Comparison of ENCODE assay signal across 18 cellular contexts in genomic region chr21:44889625-44890337, GRCh38. TPM values are rescaled to one million over a fixed set of nuclear protein-coding genes. Genes with fewer than 3 reads are reported as not detected.
"Had no signal": no experiment of that assay in that cellular context is flagged by ENCODE, and none has a peak within 500 bp of the region (broad histone marks: within the 10 kb centered on the region; RNA-seq: fewer than 3 reads in every experiment).

No MANE protein-coding gene starts in this region.

- H3K9me3 Mint-ChIP-seq: activated naive CD8-positive, alpha-beta T cell treated with anti-CD3 and anti-CD28 coated beads for 36 hours; activated T-helper 1 cell treated with anti-CD3 and anti-CD28 coated beads, Interleukin-12 subunit alpha, Interleukin-12 subunit beta, Interleukin-2, Interleukin-4 antibody, amounts not matched to agents 30 ng/mL and 10 ng/mL and 1 ng/mL, durations not matched to agents 14 hours and 24 hours and 36 hours had no signal

- H3K4me3 ChIP-seq: dorsolateral prefrontal cortex, psoas muscle, thyroid gland had no signal

- H3K27ac ChIP-seq: dorsolateral prefrontal cortex, epithelial cell of prostate, foreskin keratinocyte, psoas muscle, thyroid gland had no signal

- H3K36me3 ChIP-seq: thyroid gland had no signal

- H3K36me3 Mint-ChIP-seq: activated naive CD8-positive, alpha-beta T cell treated with anti-CD3 and anti-CD28 coated beads for 36 hours had no signal

- DNase-seq: activated CD4-positive, alpha-beta T cell treated with anti-CD3 and anti-CD28 coated beads, Interleukin-2, amount 50 U/mL, for 4 hours; activated gamma-delta T cell treated with Interleukin-2 at 50 U/mL for 16 hours; activated naive CD8-positive, alpha-beta T cell treated with anti-CD3 and anti-CD28 coated beads for 36 hours; activated T-cell treated with anti-CD3 and anti-CD28 coated beads for 4 hours; amniotic stem cell; dorsolateral prefrontal cortex; foreskin keratinocyte; hypothalamus; islet precursor cell; midbrain; stimulated activated CD4-positive, alpha-beta T cell treated with anti-CD3 and anti-CD28 coated beads, Interleukin-4, amount 100 ng/mL, for 4 hours; stimulated activated naive CD4-positive, alpha-beta T cell; thyroid gland had no signal

- H3K27me3 ChIP-seq: thyroid gland had no signal

- H3K9me3 ChIP-seq: psoas muscle, thyroid gland had no signal

- H3K4me1 Mint-ChIP-seq: activated naive CD8-positive, alpha-beta T cell treated with anti-CD3 and anti-CD28 coated beads for 36 hours had no signal

- H3K4me1 ChIP-seq: foreskin keratinocyte, psoas muscle, thyroid gland had no signal

- ATAC-seq: psoas muscle, sciatic nerve had no signal

- H3K27me3 Mint-ChIP-seq: activated naive CD8-positive, alpha-beta T cell treated with anti-CD3 and anti-CD28 coated beads for 36 hours had no signal

- H3K27ac Mint-ChIP-seq: activated naive CD8-positive, alpha-beta T cell treated with anti-CD3 and anti-CD28 coated beads for 36 hours; activated T-helper 1 cell treated with anti-CD3 and anti-CD28 coated beads, Interleukin-12 subunit alpha, Interleukin-12 subunit beta, Interleukin-2, Interleukin-4 antibody, amounts not matched to agents 30 ng/mL and 10 ng/mL and 1 ng/mL, durations not matched to agents 14 hours and 24 hours and 36 hours had no signal

- H3K4me3 Mint-ChIP-seq: activated naive CD8-positive, alpha-beta T cell treated with anti-CD3 and anti-CD28 coated beads for 36 hours; activated T-helper 1 cell treated with anti-CD3 and anti-CD28 coated beads, Interleukin-12 subunit alpha, Interleukin-12 subunit beta, Interleukin-2, Interleukin-4 antibody, amounts not matched to agents 30 ng/mL and 10 ng/mL and 1 ng/mL, durations not matched to agents 14 hours and 24 hours and 36 hours had no signal

RNA-seq across cellular contexts. Expression of gene ITGB2, which starts 30.9 kb away (rescaled TPM):
- polyA plus RNA-seq: neural cell had no signal
